Comparison of ENCODE assay signal across 13 cellular contexts in the genomic region with DNA sequence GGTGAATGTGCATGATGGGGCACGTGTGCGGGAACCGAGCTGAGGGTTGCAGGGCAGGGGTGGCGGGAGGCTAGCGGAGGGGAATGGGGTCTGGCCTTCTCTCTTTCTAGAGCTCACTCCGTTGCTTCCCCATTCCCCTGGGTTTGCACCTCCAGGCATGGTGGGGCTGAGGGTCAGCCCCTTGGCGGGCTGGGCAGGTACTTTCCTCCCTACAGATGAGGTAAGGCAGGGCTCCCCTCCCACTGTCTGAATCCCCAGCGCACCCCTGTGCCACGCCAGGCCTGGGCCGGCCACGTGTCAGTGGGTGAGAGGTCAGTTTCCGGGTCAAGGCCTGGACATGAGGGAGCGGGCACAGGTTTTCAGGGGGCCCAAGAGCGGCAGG. TPM values are rescaled to one million over a fixed set of nuclear protein-coding genes. Genes with fewer than 3 reads are reported as not detected.
A peak's percentile ranks its signal among the peaks of the same experiment; 100 is the strongest.
DNase-seq lines count a peak whose midpoint lies in the region; ATAC-seq and TF ChIP-seq lines count a peak whose summit lies in the region.
"Had no signal": no experiment of that assay in that cellular context is flagged by ENCODE, and none has a peak within 500 bp of the region (broad histone marks: within the 10 kb centered on the region; RNA-seq: fewer than 3 reads in every experiment).

No MANE protein-coding gene starts in this region.

- H3K4me3 ChIP-seq in GM23338 (no peak overlapping the region), right cardiac atrium (ENCODE audit: low read length) (no peak overlapping the region), skeletal muscle satellite cell (ENCODE audit: low read length) (no peak overlapping the region)
- H3K4me3 ChIP-seq in effector memory CD4-positive, alpha-beta T cell (ENCODE audit: insufficient read depth, low read depth, low read length, poor library complexity, severe bottlenecking) = no peak overlapping the region
- H3K4me3 ChIP-seq: mucosa of descending colon had no signal

- H3K27ac ChIP-seq in GM23338 (ENCODE audit: low read depth) (no peak overlapping the region), VCaP (peak overlapping the region; percentile 44; the same call in 1 of the 2 replicates), right cardiac atrium (ENCODE audit: low read length) (no peak overlapping the region), caudate nucleus (ENCODE audit: low read depth, low read length) (no peak overlapping the region)
- no peak overlapping the region for H3K27ac ChIP-seq in effector memory CD4-positive, alpha-beta T cell (ENCODE audit: insufficient read depth, low read length, poor library complexity, severe bottlenecking)
- H3K27ac ChIP-seq: KMS-11 had no signal

- H3K9ac ChIP-seq in skeletal muscle satellite cell (ENCODE audit: low read depth, low read length) = peak overlapping the region; percentile 3
- H3K9ac ChIP-seq: KMS-11 had no signal

- DNase-seq in GM23338 (ENCODE audit: low spot score) (no peak), right cardiac atrium (peak in 2 of 3 donors; percentile 20 to 68), caudate nucleus (lab: John Stamatoyannopoulos, UW) (no peak)
- DNase-seq in effector memory CD4-positive, alpha-beta T cell = no peak
- DNase-seq in activated naive CD4-positive, alpha-beta T cell treated with anti-CD3 and anti-CD28 coated beads, Interleukin-2, amount 50 U/mL, for 72 hours (ENCODE audit: low spot score in 2 of 2) = no peak
- DNase-seq: activated gamma-delta T cell, NCI-H1048, NCI-H2081 treated with DMSO at 0.1 percent for 48 hours had no signal

- no peaks in the 10 kb centered on the region for H3K4me1 Mint-ChIP-seq in GM23338

- peak overlapping the region; percentile 98; the same call in 1 of the 2 replicates for H2AFZ ChIP-seq in GM23338

- H3K9me3 Mint-ChIP-seq in GM23338 = no peaks in the 10 kb centered on the region; the same call in 2 of the 3 replicates
- H3K9me3 Mint-ChIP-seq in activated naive CD4-positive, alpha-beta T cell treated with anti-CD3 and anti-CD28 coated beads, Interleukin-2, amount 50 U/mL, for 72 hours = no peaks in the 10 kb centered on the region

- H3K4me1 ChIP-seq in GM23338 (ENCODE audit: insufficient read depth) = no peaks in the 10 kb centered on the region
- H3K4me1 ChIP-seq in right cardiac atrium (ENCODE audit: control insufficient read depth, insufficient read depth, low read length) = no peaks in the 10 kb centered on the region
- H3K4me1 ChIP-seq in skeletal muscle satellite cell (ENCODE audit: control insufficient read depth, insufficient read depth, low read length) = peaks cover 21% of the 10 kb centered on the region
- no peaks in the 10 kb centered on the region for H3K4me1 ChIP-seq in effector memory CD4-positive, alpha-beta T cell (ENCODE audit: control insufficient read depth, insufficient read depth, low read length, poor library complexity, severe bottlenecking)

- WGBS in right cardiac atrium = 86% methylated on average over 14 of the region's 14 CpGs

- H3K27me3 ChIP-seq in GM23338 (ENCODE audit: insufficient read depth) = no peaks in the 10 kb centered on the region
- H3K27me3 ChIP-seq in right cardiac atrium (ENCODE audit: control insufficient read depth, insufficient read depth) = no peaks in the 10 kb centered on the region
- no peaks in the 10 kb centered on the region for H3K27me3 ChIP-seq in skeletal muscle satellite cell (ENCODE audit: control insufficient read depth, insufficient read depth, low read length)
- H3K27me3 ChIP-seq in effector memory CD4-positive, alpha-beta T cell (replicated peaks; ENCODE audit: control insufficient read depth, insufficient read depth, low read length, poor library complexity, severe bottlenecking) = no peaks in the 10 kb centered on the region

- no peak overlapping the region for H3K4me2 ChIP-seq in GM23338
- no peak overlapping the region for H3K4me2 ChIP-seq in skeletal muscle satellite cell (ENCODE audit: low read length)
- H3K4me2 ChIP-seq: KMS-11 had no signal

- TF ChIP-seq CTCF in GM23338 (conservative IDR thresholded peaks at IDR 0.05; ENCODE audit: low read depth in 2 of 2) (no peak), VCaP (conservative IDR thresholded peaks at IDR 0.05) (no peak)

- no peaks in the 10 kb centered on the region for H3K36me3 Mint-ChIP-seq in GM23338 (ENCODE audit: low read depth)
- no peaks in the 10 kb centered on the region for H3K36me3 Mint-ChIP-seq in activated naive CD4-positive, alpha-beta T cell treated with anti-CD3 and anti-CD28 coated beads, Interleukin-2, amount 50 U/mL, for 72 hours

- H3K36me3 ChIP-seq in GM23338 (ENCODE audit: insufficient read depth) = no peaks in the 10 kb centered on the region
- H3K36me3 ChIP-seq in skeletal muscle satellite cell (ENCODE audit: insufficient read depth, low read length) = no peaks in the 10 kb centered on the region
- H3K36me3 ChIP-seq in effector memory CD4-positive, alpha-beta T cell (ENCODE audit: control insufficient read depth, insufficient read depth, low read length) = no peaks in the 10 kb centered on the region

- no peaks in the 10 kb centered on the region for H3K79me2 ChIP-seq in GM23338 (replicated peaks; ENCODE audit: insufficient read depth)

- H3K9me2 ChIP-seq in GM23338 (ENCODE audit: insufficient read depth) = no peaks in the 10 kb centered on the region

- intact Hi-C loops in right cardiac atrium (cut with DNase I) = loop anchor here in 2 of 4 donors (5.0 kb wide), 1 partner anchor 57 kb away; a partner anchor contains a TSS

- ATAC-seq in GM23338 (no peak), right cardiac atrium (peak; percentile 3 to 8)
- ATAC-seq in activated naive CD4-positive, alpha-beta T cell treated with anti-CD3 and anti-CD28 coated beads, Interleukin-2, amount 50 U/mL, for 72 hours = no peak

- H3K27me3 Mint-ChIP-seq in GM23338 (ENCODE audit: insufficient read depth, low read depth, poor library complexity) = peaks cover 11% of the 10 kb centered on the region

- H3K4me3 Mint-ChIP-seq in GM23338 = no peak overlapping the region

- no peak overlapping the region for H3K27ac Mint-ChIP-seq in GM23338
- peak overlapping the region in 1 of 2 donors; percentile 30 for H3K27ac Mint-ChIP-seq in activated naive CD4-positive, alpha-beta T cell treated with anti-CD3 and anti-CD28 coated beads, Interleukin-2, amount 50 U/mL, for 72 hours

- H3F3A ChIP-seq in GM23338 (replicated peaks; ENCODE audit: low read depth) = no peaks in the 10 kb centered on the region

- H3K9me3 ChIP-seq in right cardiac atrium (ENCODE audit: control insufficient read depth, low read length) (no peaks in the 10 kb centered on the region), skeletal muscle satellite cell (replicated peaks; ENCODE audit: low read length) (no peaks in the 10 kb centered on the region)
- H3K9me3 ChIP-seq in effector memory CD4-positive, alpha-beta T cell (ENCODE audit: control insufficient read depth, low read length) = no peaks in the 10 kb centered on the region
- H3K9me3 ChIP-seq: mucosa of descending colon had no signal

- H4K20me1 ChIP-seq in GM23338 (replicated peaks; ENCODE audit: insufficient read depth) = no peaks in the 10 kb centered on the region

TF ChIP-seq in GM23338, 12 proteins besides CTCF, POLR2A, EP300 and RAD21:
- TF ChIP-seq NANOG (IDR thresholded peaks at IDR 0.05; ENCODE audit: borderline replicate concordance) = no peak
- TF ChIP-seq STAT1 (IDR thresholded peaks at IDR 0.05; ENCODE audit: unreplicated experiment) = no peak
- no peak for TF ChIP-seq POLR2AphosphoS5 (IDR thresholded peaks at IDR 0.05; ENCODE audit: low read depth)

RNA-seq across cellular contexts. Expression of a gene that starts 8.9 kb away (rescaled TPM):
- 2.1 and 2.2 TPM in 2 replicates for total RNA-seq in GM23338 (2014; rRNA removed; shearing (Covaris generic))
- polyA plus RNA-seq in GM23338 (2016; fragmentation: Nextera tagmentation; extraction: Ambion mirVana) (0.68 and 0.74 TPM in 2 replicates), right cardiac atrium (6.7 TPM)
- 1 to 10 TPM; 6.2 to 7.4 (median 7.3) TPM for total RNA-seq in right cardiac atrium
- 3.3 and 64.2 TPM in 2 replicates for total RNA-seq in skeletal muscle satellite cell (2012; rRNA removed)
- 1 to 10 TPM in 1 of 2 donors, under 1 TPM in 1; 0.20 to 1.6 TPM for total RNA-seq in activated naive CD4-positive, alpha-beta T cell treated with anti-CD3 and anti-CD28 coated beads, Interleukin-2, amount 50 U/mL, for 72 hours

RNA-seq across cellular contexts. Expression of a gene that starts 54.7 kb away (rescaled TPM):
- not detected in 2 replicates for total RNA-seq in GM23338 (2014; rRNA removed; shearing (Covaris generic))
- polyA plus RNA-seq in GM23338 (2016; fragmentation: Nextera tagmentation; extraction: Ambion mirVana) (not detected in 2 replicates), right cardiac atrium (46.3 TPM)
- 10 to 100 TPM; 30.2 to 61.0 (median 45.1) TPM for total RNA-seq in right cardiac atrium
- 21.5 and 30.1 TPM in 2 replicates for total RNA-seq in skeletal muscle satellite cell (2012; rRNA removed)
- under 1 TPM; 0.14 to 0.54 TPM for total RNA-seq in activated naive CD4-positive, alpha-beta T cell treated with anti-CD3 and anti-CD28 coated beads, Interleukin-2, amount 50 U/mL, for 72 hours
- total RNA-seq: NCI-H460 had no signal

Comparison
In these comparisons a context has a peak if more than half of its experiments do, and no peak if none do; other contexts are left out.
1. ATAC-seq: peak in right cardiac atrium (2 of 2); none in GM23338 (single experiment) and activated naive CD4-positive, alpha-beta T cell treated with anti-CD3 and anti-CD28 coated beads, Interleukin-2, amount 50 U/mL, for 72 hours (0 of 2).
2. DNase-seq: peak in right cardiac atrium (2 of 3); none in GM23338 (single experiment), effector memory CD4-positive, alpha-beta T cell (0 of 3), activated naive CD4-positive, alpha-beta T cell treated with anti-CD3 and anti-CD28 coated beads, Interleukin-2, amount 50 U/mL, for 72 hours (0 of 2) and caudate nucleus (0 of 61).
3. RNA of a gene that starts 54.7 kb away (total RNA-seq): 30.2 to 61.0 TPM in right cardiac atrium; 0.14 to 0.54 TPM in activated naive CD4-positive, alpha-beta T cell treated with anti-CD3 and anti-CD28 coated beads, Interleukin-2, amount 50 U/mL, for 72 hours and not detected in GM23338; every median in the first group is over 10 times any median in the second.